34 cellular contexts compared by ENCODE assay signal in the genomic region with DNA sequence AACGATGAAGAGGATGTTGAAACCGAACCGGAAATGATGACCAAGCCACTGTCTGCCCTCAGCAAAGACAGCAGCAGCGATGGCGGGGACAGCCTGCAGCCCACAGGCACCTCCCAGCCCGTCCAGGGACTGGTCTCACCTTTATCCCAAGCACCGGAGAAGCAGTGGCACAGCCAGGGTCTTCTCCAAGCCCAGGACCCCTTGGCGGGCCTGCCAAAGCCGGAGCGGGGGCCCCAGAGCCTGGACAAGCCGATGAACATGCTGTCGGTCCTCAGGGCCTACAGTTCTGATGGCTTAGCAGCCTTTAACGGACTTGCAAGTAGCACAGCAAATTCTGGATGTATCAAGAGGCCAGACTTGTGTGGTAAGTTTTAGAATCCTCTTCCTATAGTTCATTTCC.
"Had no signal": no experiment of that assay in that cellular context is flagged by ENCODE, and none has a peak within 500 bp of the region (broad histone marks: within the 10 kb centered on the region; RNA-seq: fewer than 3 reads in every experiment).

No MANE protein-coding gene starts in this region.

- ATAC-seq: activated naive CD4-positive, alpha-beta T cell treated with anti-CD3 and anti-CD28 coated beads, Interleukin-2, amount 50 U/mL, for 72 hours; activated T-cell treated with anti-CD3 and anti-CD28 coated beads, Interleukin-2, amount 50 U/mL, for 4 hours; body of pancreas had no signal

- H3K4me3 ChIP-seq: adrenal gland, body of pancreas, breast epithelium, MG63 had no signal

- H3K27me3 ChIP-seq: adrenal gland, body of pancreas, breast epithelium, MG63 had no signal

- H3K27ac ChIP-seq: adrenal gland, body of pancreas, breast epithelium had no signal

- H3K4me1 ChIP-seq: adrenal gland, body of pancreas, breast epithelium had no signal

- H3K36me3 ChIP-seq: adrenal gland, breast epithelium, MG63 had no signal

- H3K9me3 ChIP-seq: adrenal gland, body of pancreas, breast epithelium, MG63 had no signal

- DNase-seq: activated CD4-positive, alpha-beta T cell treated with anti-CD3 and anti-CD28 coated beads, Interleukin-2, amount 10 ng/mL, durations not matched to agents 7 days and 5 days; activated CD4-positive, alpha-beta T cell treated with anti-CD3 and anti-CD28 coated beads, Interleukin-2, amount 50 U/mL, for 48 hours; activated CD8-positive, alpha-beta memory T cell treated with anti-CD3 and anti-CD28 coated beads, Interleukin-2, amount 50 U/mL, for 4 hours; activated gamma-delta T cell treated with Interleukin-2 at 50 U/mL for 16 hours; activated naive CD4-positive, alpha-beta T cell treated with anti-CD3 and anti-CD28 coated beads for 36 hours; activated T-cell treated with anti-CD3 and anti-CD28 coated beads for 4 hours; activated T-cell treated with anti-CD3 and anti-CD28 coated beads, Interleukin-2, amount 50 U/mL, for 4 hours; adrenal gland; body of pancreas; caudate nucleus; cerebellar nuclear complex; Kasumi-1; KG1; MG63; NCI-H1048; NCI-H1417; NCI-H146; NCI-H187; NCI-H2029 treated with DMSO at 0.1 percent for 48 hours; NCI-H2107; NCI-H2171; NCI-H510A; NCI-H526; NCI-H748 treated with DMSO at 0.1 percent for 48 hours; NK-92 treated with Interleukin-12 subunit alpha and Interleukin-12 subunit beta, amount 100 ng/mL, for 24 hours; OCI-M1; Right ventricle myocardium superior; SW 1271; T-helper 1 cell; T-helper 2 cell; T-helper 9 cell had no signal

- FAIRE-seq: astrocyte had no signal
